19 cellular contexts compared by ENCODE assay signal in genomic region chr10:131141645-131142445, GRCh38.
DNase-seq lines count a peak whose midpoint lies in the region; ATAC-seq and TF ChIP-seq lines count a peak whose summit lies in the region.
"Had no signal": no experiment of that assay in that cellular context is flagged by ENCODE, and none has a peak within 500 bp of the region (broad histone marks: within the 10 kb centered on the region; RNA-seq: fewer than 3 reads in every experiment).

No MANE protein-coding gene starts in this region.

- in situ Hi-C loops in ACHN (cut with HindIII; ENCODE audit: low pct_ligation_motif_present, low pct_unique_long_range_greater_than_20kb, low sequenced_read_pairs), result no loop called here

- H3K27ac ChIP-seq in GM23338 (ENCODE audit: low read depth), result no peak overlapping the region
- H3K27ac ChIP-seq: dorsolateral prefrontal cortex, esophagus muscularis mucosa, sigmoid colon had no signal

- peaks cover 90% of the 10 kb centered on the region for H3K9me3 Mint-ChIP-seq in GM23338
- H3K9me3 Mint-ChIP-seq: mesothelial cell of epicardium had no signal

- TF ChIP-seq CTCF in GM23338 (conservative IDR thresholded peaks at IDR 0.05; ENCODE audit: low read depth in 2 of 2), result peak; percentile 12 to 31; a peak in 1 of 4 replicates

- H3K4me1 ChIP-seq in GM23338 (ENCODE audit: insufficient read depth), result no peaks in the 10 kb centered on the region
- H3K4me1 ChIP-seq: esophagus muscularis mucosa, sigmoid colon had no signal

- H3K79me2 ChIP-seq in GM23338 (replicated peaks; ENCODE audit: insufficient read depth), result no peaks in the 10 kb centered on the region

- peak; percentile 45; the same call in 2 of the 3 replicates for ATAC-seq in GM23338
- ATAC-seq: Panc1 had no signal

- no peaks in the 10 kb centered on the region for H3F3A ChIP-seq in GM23338 (replicated peaks; ENCODE audit: low read depth)

- no peak overlapping the region for H3K27ac Mint-ChIP-seq in GM23338
- H3K27ac Mint-ChIP-seq: CD4-positive, alpha-beta memory T cell; mesothelial cell of epicardium had no signal

- no peak overlapping the region for H2AFZ ChIP-seq in GM23338

- H3K27me3 Mint-ChIP-seq in GM23338 (ENCODE audit: insufficient read depth, low read depth, poor library complexity), result peaks cover 4% of the 10 kb centered on the region
- H3K27me3 Mint-ChIP-seq: CD4-positive, alpha-beta memory T cell had no signal

- H3K36me3 Mint-ChIP-seq in GM23338 (ENCODE audit: low read depth), result peaks cover 24% of the 10 kb centered on the region
- H3K36me3 Mint-ChIP-seq: CD4-positive, alpha-beta memory T cell; mesothelial cell of epicardium had no signal

- H3K4me3 ChIP-seq in GM23338, result no peak overlapping the region
- H3K4me3 ChIP-seq: dorsolateral prefrontal cortex, esophagus muscularis mucosa, sigmoid colon had no signal

- H3K36me3 ChIP-seq in GM23338 (ENCODE audit: insufficient read depth), result no peaks in the 10 kb centered on the region; the same call in 1 of the 2 replicates
- H3K36me3 ChIP-seq: esophagus muscularis mucosa, sigmoid colon had no signal

- no peak overlapping the region for H3K4me3 Mint-ChIP-seq in GM23338
- H3K4me3 Mint-ChIP-seq: CD4-positive, alpha-beta memory T cell; mesothelial cell of epicardium had no signal

- no peak overlapping the region for H3K4me2 ChIP-seq in GM23338

- H3K9me2 ChIP-seq in GM23338 (ENCODE audit: insufficient read depth), result no peaks in the 10 kb centered on the region

- no peaks in the 10 kb centered on the region for H4K20me1 ChIP-seq in GM23338 (replicated peaks; ENCODE audit: insufficient read depth)

- DNase-seq in GM23338 (ENCODE audit: low spot score), result no peak
- DNase-seq in NCI-H1930 (lab: John Stamatoyannopoulos, UW), result peak; percentile 30 to 58
- peak; percentile 78 for DNase-seq in NCI-H526 treated with DMSO at 0.1 percent for 48 hours (lab: John Stamatoyannopoulos, UW)
- DNase-seq in left kidney (ENCODE audit: low read depth, low spot score), result peak; percentile 34
- no peak for DNase-seq in A172 (ENCODE audit: low spot score)
- DNase-seq in head of caudate nucleus, result no peak
- no peak for DNase-seq in ACHN
- DNase-seq in NCI-H2227 treated with DMSO at 0.1 percent for 48 hours (lab: John Stamatoyannopoulos, UW), result no peak
- DNase-seq: CD4-positive, alpha-beta memory T cell; GDM1; glutamatergic neuron; Kasumi-1; NCI-H524; sigmoid colon; substantia nigra had no signal

- intact Hi-C loops in head of caudate nucleus (cut with DNase I), result no loop called here

- H3K27me3 ChIP-seq in GM23338 (ENCODE audit: insufficient read depth), result no peaks in the 10 kb centered on the region

- H3K4me1 Mint-ChIP-seq in GM23338, result peaks cover 8% of the 10 kb centered on the region
- H3K4me1 Mint-ChIP-seq: CD4-positive, alpha-beta memory T cell had no signal

TF ChIP-seq in GM23338, 12 proteins besides CTCF, POLR2A, EP300 and RAD21:
- no peak for TF ChIP-seq CREB1 (CRISPR knock-in tag; IDR thresholded peaks at IDR 0.05; ENCODE audit: low read depth)
- no peak for TF ChIP-seq STAT1 (IDR thresholded peaks at IDR 0.05; ENCODE audit: unreplicated experiment)
- no peak for TF ChIP-seq POLR2AphosphoS5 (IDR thresholded peaks at IDR 0.05; ENCODE audit: low read depth)
- no peak for TF ChIP-seq ZNF331 (CRISPR knock-in tag; IDR thresholded peaks at IDR 0.05; ENCODE audit: low read depth)
- TF ChIP-seq EZH2phosphoT487 (IDR thresholded peaks at IDR 0.05; ENCODE audit: unreplicated experiment), result no peak
TF ChIP-seq in GM23338: peak in this region for 0.

Comparison
In these comparisons a context has a peak if more than half of its experiments do, and no peak if none do; other contexts are left out.
1. DNase-seq: peak in NCI-H1930 (2 of 2), NCI-H526 treated with DMSO at 0.1 percent for 48 hours (single experiment) and left kidney (single experiment); none in GM23338 (single experiment), A172 (single experiment), head of caudate nucleus (0 of 42), ACHN (single experiment) and NCI-H2227 treated with DMSO at 0.1 percent for 48 hours (single experiment).